4 cellular contexts compared by ENCODE assay signal in genomic region chr10:18156797-18157196, GRCh38. TPM values are rescaled to one million over a fixed set of nuclear protein-coding genes. Genes with fewer than 3 reads are reported as not detected.
"Had no signal": no experiment of that assay in that cellular context is flagged by ENCODE, and none has a peak within 500 bp of the region (broad histone marks: within the 10 kb centered on the region; RNA-seq: fewer than 3 reads in every experiment).

No MANE protein-coding gene starts in this region.

RNA-seq across cellular contexts. Expression of gene CACNB2, which starts 16.6 kb away (rescaled TPM):
- total RNA-seq: foreskin keratinocyte; myocyte; naive thymus-derived CD8-positive, alpha-beta T cell; renal cortical epithelial cell had no signal
